In the genomic region with DNA sequence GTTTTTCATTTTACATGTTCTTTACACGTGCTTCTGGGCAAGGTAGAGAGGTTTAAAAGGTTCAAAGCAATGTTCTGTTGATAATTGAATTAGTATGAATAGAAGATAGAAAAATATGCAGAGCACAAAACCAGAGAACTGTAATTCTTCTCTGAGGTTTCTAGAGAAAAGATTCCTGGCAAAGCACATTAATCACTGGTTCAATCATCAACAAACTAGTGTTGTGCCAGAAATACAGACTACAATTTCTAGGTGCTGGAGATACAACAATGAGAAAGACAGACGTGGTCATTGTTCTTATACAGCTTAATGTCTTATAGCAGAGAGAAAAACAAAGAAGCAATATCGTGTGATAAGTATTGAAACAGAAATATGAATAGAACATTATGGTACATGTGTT, we compare ENCODE assay signal across 20 cellular contexts.
"Had no signal": no experiment of that assay in that cellular context is flagged by ENCODE, and none has a peak within 500 bp of the region (broad histone marks: within the 10 kb centered on the region; RNA-seq: fewer than 3 reads in every experiment).

No MANE protein-coding gene starts in this region.

- H3K27ac ChIP-seq: sigmoid colon, stomach, WERI-Rb-1 had no signal

- DNase-seq: activated CD4-positive, alpha-beta T cell treated with anti-CD3 and anti-CD28 coated beads, Interleukin-2, amount 10 ng/mL, durations not matched to agents 7 days and 5 days; activated CD4-positive, CD25-positive, alpha-beta regulatory T cell treated with anti-CD3 and anti-CD28 coated beads, Interleukin-2, amount 50 U/mL, for 72 hours; activated CD8-positive, alpha-beta T cell treated with anti-CD3 and anti-CD28 coated beads, Interleukin-2, amount 10 ng/mL, durations not matched to agents 7 days and 5 days; activated gamma-delta T cell treated with Interleukin-2 at 50 U/mL for 16 hours; activated T-cell treated with anti-CD3 and anti-CD28 coated beads, Interleukin-2, amount 50 U/mL, for 1 hour; effector memory CD4-positive, alpha-beta T cell; foreskin melanocyte; nephron progenitor cell; occipital lobe; posterior cingulate gyrus; retina; sigmoid colon; stimulated activated CD4-positive, alpha-beta T cell treated with anti-CD3 and anti-CD28 coated beads, Interleukin-15, amount 100 ng/mL, for 24 hours; stomach; T-helper 1 cell; WERI-Rb-1 had no signal

- FAIRE-seq: endothelial cell of umbilical vein, TTC549 had no signal

- H3K27me3 ChIP-seq: sigmoid colon, stomach had no signal

- ATAC-seq: activated CD8-positive, alpha-beta T cell treated with anti-CD3 and anti-CD28 coated beads, Interleukin-2, amount 10 ng/mL, durations not matched to agents 7 days and 5 days; esophagus mucosa; stimulated activated memory B cell treated with anti-CD40 and anti-IgM and Interleukin-4, amounts not matched to agents 10 μg/mL and 1 μg/mL and 100 μg/mL, for 72 hours had no signal
